Comparison of ENCODE assay signal across 10 cellular contexts in genomic region chr1:203638914-203639313, GRCh38. TPM values are rescaled to one million over a fixed set of nuclear protein-coding genes. Genes with fewer than 3 reads are reported as not detected.
DNase-seq lines count a peak whose midpoint lies in the region; ATAC-seq and TF ChIP-seq lines count a peak whose summit lies in the region.
"Had no signal": no experiment of that assay in that cellular context is flagged by ENCODE, and none has a peak within 500 bp of the region (broad histone marks: within the 10 kb centered on the region; RNA-seq: fewer than 3 reads in every experiment).

No MANE protein-coding gene starts in this region.

- no peaks in the 10 kb centered on the region for H3K27me3 Mint-ChIP-seq in activated CD4-positive, alpha-beta memory T cell treated with anti-CD3 and anti-CD28 coated beads, Interleukin-2, amount 10 ng/mL, durations not matched to agents 7 days and 5 days
- H3K27me3 Mint-ChIP-seq: activated naive CD8-positive, alpha-beta T cell had no signal

- no peaks in the 10 kb centered on the region for H3K9me3 Mint-ChIP-seq in activated CD4-positive, alpha-beta memory T cell treated with anti-CD3 and anti-CD28 coated beads, Interleukin-2, amount 10 ng/mL, durations not matched to agents 7 days and 5 days

- intact Hi-C loops in Right ventricle myocardium inferior (cut with DNase I) (no loop called here), cardiac septum (cut with DNase I) (no loop called here), vagina (cut with DNase I) (no loop called here)

- H3K4me3 ChIP-seq in vagina = no peak overlapping the region

- TF ChIP-seq POLR2A in vagina (IDR thresholded peaks at IDR 0.05) = no peak

- no peak overlapping the region for H3K4me3 Mint-ChIP-seq in activated CD4-positive, alpha-beta memory T cell treated with anti-CD3 and anti-CD28 coated beads, Interleukin-2, amount 10 ng/mL, durations not matched to agents 7 days and 5 days
- H3K4me3 Mint-ChIP-seq: activated naive CD8-positive, alpha-beta T cell had no signal

- peaks cover 64% of the 10 kb centered on the region for H3K4me1 ChIP-seq in vagina

- CTCF ChIA-PET in activated CD4-positive, alpha-beta memory T cell treated with anti-CD3 and anti-CD28 coated beads, Interleukin-2, amount 10 ng/mL, durations not matched to agents 7 days and 5 days (lab: Charles Lee) = interaction anchor here (1.0 to 1.5 kb wide), 5 partner anchors 10 to 45 kb away, joined by 3 to 4 read pairs (median 3); no protein-coding TSS in a partner anchor

- no peaks in the 10 kb centered on the region for H3K36me3 ChIP-seq in vagina

- H3K27me3 ChIP-seq in vagina = no peaks in the 10 kb centered on the region

- POLR2A ChIA-PET in activated CD4-positive, alpha-beta memory T cell treated with anti-CD3 and anti-CD28 coated beads, Interleukin-2, amount 10 ng/mL, durations not matched to agents 7 days and 5 days (lab: Charles Lee) = interaction anchor here (1.5 to 5.0 kb wide), 3 partner anchors 11 to 44 kb away, joined by 4 to 31 read pairs (median 9); partner anchors contain the start of gene ATP2B4

- H3K36me3 Mint-ChIP-seq in activated CD4-positive, alpha-beta memory T cell treated with anti-CD3 and anti-CD28 coated beads, Interleukin-2, amount 10 ng/mL, durations not matched to agents 7 days and 5 days (ENCODE audit: low read depth) = peaks cover 81% of the 10 kb centered on the region

- peaks cover 69% of the 10 kb centered on the region for H3K4me1 Mint-ChIP-seq in activated CD4-positive, alpha-beta memory T cell treated with anti-CD3 and anti-CD28 coated beads, Interleukin-2, amount 10 ng/mL, durations not matched to agents 7 days and 5 days

- ATAC-seq in Right ventricle myocardium inferior (peak; percentile 49), left lobe of liver (peak; percentile 51)

- no peaks in the 10 kb centered on the region for H3K9me3 ChIP-seq in vagina

- no peak for DNase-seq in Right ventricle myocardium inferior (ENCODE audit: missing footprints)
- no peak for DNase-seq in cardiac septum (ENCODE audit: low spot score)
- DNase-seq in activated CD4-positive, alpha-beta memory T cell treated with anti-CD3 and anti-CD28 coated beads, Interleukin-2, amount 10 ng/mL, durations not matched to agents 7 days and 5 days = no peak
- no peak for DNase-seq in left lobe of liver (ENCODE audit: low spot score)
- no peak for DNase-seq in vagina (ENCODE audit: extremely low spot score in 2 of 2)
- no peak for DNase-seq in stimulated activated naive CD4-positive, alpha-beta T cell (lab: John Stamatoyannopoulos, UW)
- no peak for DNase-seq in HT-29 (ENCODE audit: low spot score)
- no peak for DNase-seq in DMS79 (lab: John Stamatoyannopoulos, UW)
- DNase-seq: Calu3 had no signal

- peak overlapping the region; percentile 30 for H3K27ac ChIP-seq in vagina

- no peak for TF ChIP-seq CTCF in vagina (IDR thresholded peaks at IDR 0.05)

- peak overlapping the region; percentile 49 for H3K27ac Mint-ChIP-seq in activated CD4-positive, alpha-beta memory T cell treated with anti-CD3 and anti-CD28 coated beads, Interleukin-2, amount 10 ng/mL, durations not matched to agents 7 days and 5 days
- H3K27ac Mint-ChIP-seq: activated naive CD8-positive, alpha-beta T cell had no signal

RNA-seq across cellular contexts. Expression of gene ATP2B4, which starts 12.3 kb away (rescaled TPM):
- total RNA-seq in Right ventricle myocardium inferior (87.1 TPM), cardiac septum (227 TPM), left lobe of liver (9.9 TPM), vagina (101 TPM)
- total RNA-seq in activated CD4-positive, alpha-beta memory T cell treated with anti-CD3 and anti-CD28 coated beads, Interleukin-2, amount 10 ng/mL, durations not matched to agents 7 days and 5 days = 100 to 1,000 TPM; 112 to 116 TPM
- total RNA-seq in HT-29 (2014; rRNA removed; shearing (Covaris generic)) = 5.5 TPM in 2 replicates
